In the genomic region with DNA sequence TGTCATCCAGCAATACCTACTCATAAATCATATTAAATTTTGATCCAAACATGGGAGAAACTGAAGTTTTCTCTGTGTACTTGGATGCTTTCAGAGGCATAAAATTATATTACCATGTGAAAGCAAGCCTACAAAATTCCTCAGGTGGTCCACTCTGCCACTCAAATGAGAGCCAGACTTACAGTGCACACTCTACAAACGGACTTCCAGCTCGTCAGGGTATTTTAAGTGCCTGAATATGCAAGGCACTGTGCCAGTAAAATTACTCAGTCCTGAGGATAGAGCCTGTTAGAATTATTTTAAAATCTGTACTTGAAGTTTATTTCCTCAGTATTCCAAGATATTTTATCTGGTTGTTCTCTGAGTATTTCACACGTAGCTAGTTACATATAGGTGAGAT, we compare ENCODE assay signal across 15 cellular contexts. TPM values are rescaled to one million over a fixed set of nuclear protein-coding genes. Genes with fewer than 3 reads are reported as not detected.
DNase-seq lines count a peak whose midpoint lies in the region; ATAC-seq, FAIRE-seq and TF ChIP-seq lines count a peak whose summit lies in the region.
"Had no signal": no experiment of that assay in that cellular context is flagged by ENCODE, and none has a peak within 500 bp of the region (broad histone marks: within the 10 kb centered on the region; RNA-seq: fewer than 3 reads in every experiment).

No MANE protein-coding gene starts in this region.

- dilution Hi-C loops in endothelial cell of umbilical vein (cut with MboI; ENCODE audit: extremely low pct_ligation_motif_present, low sequenced_read_pairs): no loop called here

- H3K9me3 ChIP-seq in endothelial cell of umbilical vein (replicated peaks; ENCODE audit: control insufficient read depth, insufficient read depth, low read length): no peaks in the 10 kb centered on the region

- H4K20me1 ChIP-seq in endothelial cell of umbilical vein (replicated peaks; ENCODE audit: control insufficient read depth, extremely low read depth, insufficient read depth, low read length): no peaks in the 10 kb centered on the region

- H3K9me1 ChIP-seq in endothelial cell of umbilical vein (replicated peaks; ENCODE audit: control insufficient read depth, extremely low read depth, insufficient read depth, low read length): no peaks in the 10 kb centered on the region

- CTCF ChIA-PET in endothelial cell of umbilical vein (lab: Charles Lee): interaction anchor here (1.0 to 2.1 kb wide), 10 partner anchors 11 to 458 kb away, joined by 3 to 13 read pairs (median 5); partner anchors contain the start of gene CNEP1R1

- POLR2A ChIA-PET in endothelial cell of umbilical vein (lab: Charles Lee): interaction anchor here (0.6 to 1.1 kb wide), 2 partner anchors 21 to 27 kb away, joined by 3 read pairs; no protein-coding TSS in a partner anchor

- TF ChIP-seq CTCF in endothelial cell of umbilical vein (IDR thresholded peaks at IDR 0.05; ENCODE audit: extremely low read depth in 1 of 2, insufficient read depth in 1 of 2, low read depth in 1 of 2, low read length in 2 of 2) (no peak), omental fat pad (IDR thresholded peaks at IDR 0.05) (no peak), lower leg skin (IDR thresholded peaks at IDR 0.05) (no peak)

- peak overlapping the region; percentile 79 for H3K4me2 ChIP-seq in endothelial cell of umbilical vein (ENCODE audit: insufficient read depth, low read length)
- H3K4me2 ChIP-seq: GM23338 had no signal

- no peak overlapping the region for H2AFZ ChIP-seq in endothelial cell of umbilical vein (ENCODE audit: low read depth, low read length)
- H2AFZ ChIP-seq: GM23338, parathyroid adenoma had no signal

- H3K36me3 ChIP-seq in endothelial cell of umbilical vein (ENCODE audit: control insufficient read depth in 2 of 2, extremely low read depth in 1 of 2, insufficient read depth in 2 of 2, low read length in 2 of 2): no peaks in the 10 kb centered on the region

- DNase-seq in EH (ENCODE audit: low read depth) (peak; percentile 74), NCI-H69 (lab: John Stamatoyannopoulos, UW) (peak; percentile 11), endothelial cell of umbilical vein (ENCODE audit: low read depth, low spot score) (peak; percentile 62), omental fat pad (ENCODE audit: low spot score) (no peak), epidermal melanocyte (ENCODE audit: insufficient read length, low spot score) (no peak), T-helper 1 cell (no peak), lower leg skin (ENCODE audit: low spot score in 2 of 2) (no peak)
- DNase-seq: mesendoderm; NCI-H774; stimulated activated CD4-positive, alpha-beta T cell treated with anti-CD3 and anti-CD28 coated beads, Interleukin-1b, Interleukin-23, amount 100 ng/mL, for 48 hours; stimulated activated naive CD4-positive, alpha-beta T cell treated with Interleukin-2 at 50 U/mL for 16 hours had no signal

- H3K4me3 ChIP-seq in endothelial cell of umbilical vein (replicated peaks in 1 of 3; ENCODE audit: insufficient read depth in 1 of 3, low read depth in 1 of 3, low read length in 3 of 3) (no peak overlapping the region), lower leg skin (ENCODE audit: low read depth, poor library complexity, severe bottlenecking) (no peak overlapping the region)
- H3K4me3 ChIP-seq: GM23338 had no signal

- peak; percentile 41 for ATAC-seq in omental fat pad (ENCODE audit: low FRiP score)
- ATAC-seq in GM19328 (IDR thresholded peaks at IDR 0.05; ENCODE audit: unreplicated experiment): no peak
- ATAC-seq: GM23338 had no signal

- TF ChIP-seq POLR2A in endothelial cell of umbilical vein (IDR thresholded peaks at IDR 0.05; ENCODE audit: low read depth, low read length) (no peak), lower leg skin (IDR thresholded peaks at IDR 0.05) (no peak)

- no TSS peak for BruUV-seq in endothelial cell of umbilical vein (replicated peaks; lab: Mats Ljungman, UMichigan)

- peak overlapping the region; percentile 64 for H3K27ac ChIP-seq in endothelial cell of umbilical vein (ENCODE audit: insufficient read depth, low read depth, low read length)
- H3K27ac ChIP-seq: parathyroid adenoma had no signal

- H3K79me2 ChIP-seq in endothelial cell of umbilical vein (ENCODE audit: control insufficient read depth, insufficient read depth, low read length): peaks cover 31% of the 10 kb centered on the region

- H3K27me3 ChIP-seq in endothelial cell of umbilical vein (ENCODE audit: control insufficient read depth in 2 of 2, insufficient read depth in 2 of 2, low read length in 2 of 2): no peaks in the 10 kb centered on the region

- peaks cover 32% of the 10 kb centered on the region for H3K4me1 ChIP-seq in endothelial cell of umbilical vein (ENCODE audit: control insufficient read depth, extremely low read depth, insufficient read depth, low read length)

- FAIRE-seq in endothelial cell of umbilical vein (lab: Jason Lieb, UNC): no peak
- FAIRE-seq: colon had no signal

- H3K9ac ChIP-seq in endothelial cell of umbilical vein (replicated peaks; ENCODE audit: extremely low read depth, insufficient read depth, low read length): peak overlapping the region; percentile 25
- H3K9ac ChIP-seq: parathyroid adenoma had no signal

- intact Hi-C loops in endothelial cell of umbilical vein (cut with micrococcal nuclease): no loop called here
- intact Hi-C loops in lower leg skin (cut with DNase I; ENCODE audit: low total_unique reads): no loop called here

- 17 to 30% methylated on average over 3 of the region's 3 CpGs for WGBS in lower leg skin, 2 donors

TF ChIP-seq in endothelial cell of umbilical vein, 7 proteins besides CTCF, POLR2A, EP300 and RAD21:
- TF ChIP-seq EZH2 (IDR thresholded peaks at IDR 0.05; ENCODE audit: borderline replicate concordance, low read depth, low read length, severe bottlenecking): no peak
- TF ChIP-seq FOS (IDR thresholded peaks at IDR 0.05; ENCODE audit: borderline replicate concordance, insufficient read depth, low read length): no peak
- no peak for TF ChIP-seq JUN (IDR thresholded peaks at IDR 0.05; ENCODE audit: borderline replicate concordance, insufficient read depth, insufficient read length, low read depth)
- TF ChIP-seq GATA2 (IDR thresholded peaks at IDR 0.05; ENCODE audit: insufficient read depth, insufficient read length, low read depth, low read length): no peak
- no peak for TF ChIP-seq MYC (IDR thresholded peaks at IDR 0.05; ENCODE audit: low read depth, low read length)
- no peak for TF ChIP-seq MAX (IDR thresholded peaks at IDR 0.05; ENCODE audit: insufficient read depth, insufficient read length)
- TF ChIP-seq POLR2AphosphoS5 (IDR thresholded peaks at IDR 0.05; ENCODE audit: insufficient read depth, low read depth, low read length): no peak
TF ChIP-seq in endothelial cell of umbilical vein: peak in this region for 0.

RNA-seq across cellular contexts. Expression of gene TENT4B, which starts 54.5 kb away (rescaled TPM):
- total RNA-seq in endothelial cell of umbilical vein (13.1 TPM in 2 replicates), omental fat pad (10 to 100 TPM; 10.7 to 15.6 (median 13.2) TPM), lower leg skin (10 to 100 TPM in 3 of 4 donors, 1 to 10 TPM in 1; 9.1 to 14.7 (median 12.6) TPM)
- polyA plus RNA-seq in endothelial cell of umbilical vein: 3.5 and 4.2 TPM in 2 replicates
- polyA plus RNA-seq in endothelial cell of umbilical vein (2011; cell fraction: cytosol; rRNA removed): 4.8 and 5.4 TPM in 2 replicates
- polyA plus RNA-seq in endothelial cell of umbilical vein (2011; cell fraction: nucleus; rRNA removed): 8.8 and 12.1 TPM in 2 replicates
- polyA plus RNA-seq in endothelial cell of umbilical vein (2012): 7.6 and 7.7 TPM in 2 replicates
- 7.2 and 8.6 TPM in 2 replicates for polyA minus RNA-seq in endothelial cell of umbilical vein
- polyA minus RNA-seq in endothelial cell of umbilical vein (2011; cell fraction: cytosol; rRNA and poly(A)+ RNA removed): 10.3 TPM
- polyA minus RNA-seq in endothelial cell of umbilical vein (2011; cell fraction: nucleus; rRNA and poly(A)+ RNA removed): 8.8 and 9.2 TPM in 2 replicates

RNA-seq across cellular contexts. Expression of gene ADCY7, which starts 58.7 kb away (rescaled TPM):
- total RNA-seq in endothelial cell of umbilical vein: 9.3 and 9.7 TPM in 2 replicates
- polyA plus RNA-seq in endothelial cell of umbilical vein: 3.5 and 3.9 TPM in 2 replicates
- 1.7 and 2.3 TPM in 2 replicates for polyA plus RNA-seq in endothelial cell of umbilical vein (2011; cell fraction: cytosol; rRNA removed)
- 6.4 and 8.1 TPM in 2 replicates for polyA plus RNA-seq in endothelial cell of umbilical vein (2011; cell fraction: nucleus; rRNA removed)
- 11.3 and 26.4 TPM in 2 replicates for polyA plus RNA-seq in endothelial cell of umbilical vein (2012)
- polyA minus RNA-seq in endothelial cell of umbilical vein: 9.0 and 12.6 TPM in 2 replicates
- polyA minus RNA-seq in endothelial cell of umbilical vein (2011; cell fraction: cytosol; rRNA and poly(A)+ RNA removed): 12.3 TPM
- 2.9 and 9.4 TPM in 2 replicates for polyA minus RNA-seq in endothelial cell of umbilical vein (2011; cell fraction: nucleus; rRNA and poly(A)+ RNA removed)
- total RNA-seq in omental fat pad: 10 to 100 TPM; 14.0 to 38.9 (median 21.4) TPM
- 10 to 100 TPM; 14.0 to 28.2 (median 21.0) TPM for total RNA-seq in lower leg skin

Comparison
In these comparisons a context has a peak if more than half of its experiments do, and no peak if none do; other contexts are left out.
1. DNase-seq: peak in EH (single experiment), NCI-H69 (single experiment) and endothelial cell of umbilical vein (single experiment); none in omental fat pad (single experiment), epidermal melanocyte (single experiment), T-helper 1 cell (0 of 5) and lower leg skin (0 of 2).